ENCODE assay signal across 1 cellular context in the genomic region with DNA sequence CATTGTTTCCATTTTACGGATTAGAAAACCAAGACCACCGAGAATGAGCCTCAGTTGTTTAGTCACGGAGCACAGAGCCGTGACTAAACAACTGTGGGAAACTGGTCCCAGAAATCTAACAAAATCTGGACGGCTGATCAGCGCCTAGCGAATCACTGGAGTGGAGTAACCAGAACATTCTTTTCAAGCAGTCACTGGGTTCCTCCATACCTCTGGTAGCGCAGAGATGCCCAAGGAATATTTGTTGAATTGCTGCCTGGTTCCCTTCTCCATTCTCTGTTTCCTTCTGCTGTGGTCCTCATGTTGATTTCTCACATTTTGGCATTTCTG.
TF ChIP-seq lines count a peak whose summit lies in the region.

No MANE protein-coding gene starts in this region.

TF ChIP-seq in GM23338, 12 proteins besides CTCF, POLR2A, EP300 and RAD21 (continued from another document):
- TF ChIP-seq, protein P1, sequence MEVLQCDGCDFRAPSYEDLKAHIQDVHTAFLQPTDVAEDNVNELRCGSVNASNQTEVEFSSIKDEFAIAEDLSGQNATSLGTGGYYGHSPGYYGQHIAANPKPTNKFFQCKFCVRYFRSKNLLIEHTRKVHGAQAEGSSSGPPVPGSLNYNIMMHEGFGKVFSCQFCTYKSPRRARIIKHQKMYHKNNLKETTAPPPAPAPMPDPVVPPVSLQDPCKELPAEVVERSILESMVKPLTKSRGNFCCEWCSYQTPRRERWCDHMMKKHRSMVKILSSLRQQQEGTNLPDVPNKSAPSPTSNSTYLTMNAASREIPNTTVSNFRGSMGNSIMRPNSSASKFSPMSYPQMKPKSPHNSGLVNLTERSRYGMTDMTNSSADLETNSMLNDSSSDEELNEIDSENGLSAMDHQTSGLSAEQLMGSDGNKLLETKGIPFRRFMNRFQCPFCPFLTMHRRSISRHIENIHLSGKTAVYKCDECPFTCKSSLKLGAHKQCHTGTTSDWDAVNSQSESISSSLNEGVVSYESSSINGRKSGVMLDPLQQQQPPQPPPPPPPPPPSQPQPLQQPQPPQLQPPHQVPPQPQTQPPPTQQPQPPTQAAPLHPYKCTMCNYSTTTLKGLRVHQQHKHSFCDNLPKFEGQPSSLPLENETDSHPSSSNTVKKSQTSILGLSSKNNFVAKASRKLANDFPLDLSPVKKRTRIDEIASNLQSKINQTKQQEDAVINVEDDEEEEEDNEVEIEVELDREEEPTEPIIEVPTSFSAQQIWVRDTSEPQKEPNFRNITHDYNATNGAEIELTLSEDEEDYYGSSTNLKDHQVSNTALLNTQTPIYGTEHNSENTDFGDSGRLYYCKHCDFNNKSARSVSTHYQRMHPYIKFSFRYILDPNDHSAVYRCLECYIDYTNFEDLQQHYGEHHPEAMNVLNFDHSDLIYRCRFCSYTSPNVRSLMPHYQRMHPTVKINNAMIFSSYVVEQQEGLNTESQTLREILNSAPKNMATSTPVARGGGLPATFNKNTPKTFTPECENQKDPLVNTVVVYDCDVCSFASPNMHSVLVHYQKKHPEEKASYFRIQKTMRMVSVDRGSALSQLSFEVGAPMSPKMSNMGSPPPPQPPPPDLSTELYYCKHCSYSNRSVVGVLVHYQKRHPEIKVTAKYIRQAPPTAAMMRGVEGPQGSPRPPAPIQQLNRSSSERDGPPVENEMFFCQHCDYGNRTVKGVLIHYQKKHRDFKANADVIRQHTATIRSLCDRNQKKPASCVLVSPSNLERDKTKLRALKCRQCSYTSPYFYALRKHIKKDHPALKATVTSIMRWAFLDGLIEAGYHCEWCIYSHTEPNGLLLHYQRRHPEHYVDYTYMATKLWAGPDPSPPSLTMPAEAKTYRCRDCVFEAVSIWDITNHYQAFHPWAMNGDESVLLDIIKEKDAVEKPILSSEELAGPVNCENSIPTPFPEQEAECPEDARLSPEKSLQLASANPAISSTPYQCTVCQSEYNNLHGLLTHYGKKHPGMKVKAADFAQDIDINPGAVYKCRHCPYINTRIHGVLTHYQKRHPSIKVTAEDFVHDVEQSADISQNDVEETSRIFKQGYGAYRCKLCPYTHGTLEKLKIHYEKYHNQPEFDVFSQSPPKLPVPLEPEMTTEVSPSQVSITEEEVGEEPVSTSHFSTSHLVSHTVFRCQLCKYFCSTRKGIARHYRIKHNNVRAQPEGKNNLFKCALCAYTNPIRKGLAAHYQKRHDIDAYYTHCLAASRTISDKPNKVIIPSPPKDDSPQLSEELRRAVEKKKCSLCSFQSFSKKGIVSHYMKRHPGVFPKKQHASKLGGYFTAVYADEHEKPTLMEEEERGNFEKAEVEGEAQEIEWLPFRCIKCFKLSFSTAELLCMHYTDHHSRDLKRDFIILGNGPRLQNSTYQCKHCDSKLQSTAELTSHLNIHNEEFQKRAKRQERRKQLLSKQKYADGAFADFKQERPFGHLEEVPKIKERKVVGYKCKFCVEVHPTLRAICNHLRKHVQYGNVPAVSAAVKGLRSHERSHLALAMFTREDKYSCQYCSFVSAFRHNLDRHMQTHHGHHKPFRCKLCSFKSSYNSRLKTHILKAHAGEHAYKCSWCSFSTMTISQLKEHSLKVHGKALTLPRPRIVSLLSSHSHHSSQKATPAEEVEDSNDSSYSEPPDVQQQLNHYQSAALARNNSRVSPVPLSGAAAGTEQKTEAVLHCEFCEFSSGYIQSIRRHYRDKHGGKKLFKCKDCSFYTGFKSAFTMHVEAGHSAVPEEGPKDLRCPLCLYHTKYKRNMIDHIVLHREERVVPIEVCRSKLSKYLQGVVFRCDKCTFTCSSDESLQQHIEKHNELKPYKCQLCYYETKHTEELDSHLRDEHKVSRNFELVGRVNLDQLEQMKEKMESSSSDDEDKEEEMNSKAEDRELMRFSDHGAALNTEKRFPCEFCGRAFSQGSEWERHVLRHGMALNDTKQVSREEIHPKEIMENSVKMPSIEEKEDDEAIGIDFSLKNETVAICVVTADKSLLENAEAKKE (CRISPR knock-in tag; IDR thresholded peaks at IDR 0.05): no peak
